Comparison of ENCODE assay signal across 13 cellular contexts in genomic region chr20:24984963-24985640, GRCh38. TPM values are rescaled to one million over a fixed set of nuclear protein-coding genes. Genes with fewer than 3 reads are reported as not detected.
A peak's percentile ranks its signal among the peaks of the same experiment; 100 is the strongest.
DNase-seq lines count a peak whose midpoint lies in the region; ATAC-seq and TF ChIP-seq lines count a peak whose summit lies in the region.
"Had no signal": no experiment of that assay in that cellular context is flagged by ENCODE, and none has a peak within 500 bp of the region (broad histone marks: within the 10 kb centered on the region; RNA-seq: fewer than 3 reads in every experiment).

No MANE protein-coding gene starts in this region.

- H3K36me3 Mint-ChIP-seq in CD4-positive, alpha-beta memory T cell = peaks cover 38 to 48% of the 10 kb centered on the region in 2 donors
- H3K36me3 Mint-ChIP-seq in nephron progenitor cell (ENCODE audit: low read depth) = peaks cover 41% of the 10 kb centered on the region

- peak overlapping the region in 2 of 8 donors; percentile 10 to 32 for H3K4me3 Mint-ChIP-seq in CD4-positive, alpha-beta memory T cell
- no peak overlapping the region for H3K4me3 Mint-ChIP-seq in nephron progenitor cell

- no peaks in the 10 kb centered on the region for H3K27me3 ChIP-seq in CD4-positive, alpha-beta memory T cell (ENCODE audit: insufficient read depth, low read length)

- H3K4me1 ChIP-seq in CD4-positive, alpha-beta memory T cell (ENCODE audit: insufficient read depth, low read length) = peaks cover 30% of the 10 kb centered on the region

- intact Hi-C loops in CD4-positive, alpha-beta memory T cell (cut with micrococcal nuclease) = no loop called here

- H3K27ac ChIP-seq in CD4-positive, alpha-beta memory T cell (ENCODE audit: low read depth, low read length) = no peak overlapping the region
- peak overlapping the region in 1 of 2 donors; percentile 33 for H3K27ac ChIP-seq in coronary artery

- H3K4me1 Mint-ChIP-seq in CD4-positive, alpha-beta memory T cell = peaks cover 39 to 87% (median 62%) of the 10 kb centered on the region in 4 donors
- H3K4me1 Mint-ChIP-seq in nephron progenitor cell = peaks cover 29% of the 10 kb centered on the region

- no peaks in the 10 kb centered on the region for H3K9me3 ChIP-seq in CD4-positive, alpha-beta memory T cell (ENCODE audit: control insufficient read depth in 1 of 2, low read length in 2 of 2)

- POLR2A ChIA-PET in CD4-positive, alpha-beta memory T cell (lab: Charles Lee; ENCODE audit: partially characterized antibody) = no interaction called here

- peak; percentile 65 to 86 for DNase-seq in AML-193 (lab: John Stamatoyannopoulos, UW)
- DNase-seq in CD4-positive, alpha-beta memory T cell = no peak
- DNase-seq in coronary artery (ENCODE audit: low spot score) = peak; percentile 41
- DNase-seq in nephron progenitor cell = no peak
- no peak for DNase-seq in UCSD-AML1 (lab: John Stamatoyannopoulos, UW; ENCODE audit: unreplicated experiment)
- no peak for DNase-seq in cerebellum (ENCODE audit: low spot score)
- no peak for DNase-seq in cortex of kidney (lab: John Stamatoyannopoulos, UW)
- DNase-seq: C1 segment of cervical spinal cord; stimulated activated CD4-positive, alpha-beta T cell treated with anti-CD3 and anti-CD28 coated beads, Interleukin-2, amount 100 ng/mL, for 24 hours had no signal

- no peak for ATAC-seq in GM18502 (IDR thresholded peaks at IDR 0.05; ENCODE audit: poor library complexity, unreplicated experiment)
- ATAC-seq: activated CD4-positive, CD25-positive, alpha-beta regulatory T cell treated with anti-CD3 and anti-CD28 coated beads, Interleukin-2, amount 50 U/mL, for 24 hours; esophagus mucosa had no signal

- H3K4me3 ChIP-seq in CD4-positive, alpha-beta memory T cell (ENCODE audit: low read length in 2 of 2) = no peak overlapping the region
- H3K4me3 ChIP-seq in coronary artery = no peak overlapping the region

- TF ChIP-seq CTCF in coronary artery (IDR thresholded peaks at IDR 0.05) (no peak), nephron progenitor cell (IDR thresholded peaks at IDR 0.05) (no peak)

- H3K27ac Mint-ChIP-seq in CD4-positive, alpha-beta memory T cell = peak overlapping the region in 6 of 7 donors; percentile 3 to 79 (median 58)
- H3K27ac Mint-ChIP-seq in nephron progenitor cell = peak overlapping the region; percentile 41

- peaks cover 26% of the 10 kb centered on the region for H3K36me3 ChIP-seq in CD4-positive, alpha-beta memory T cell (ENCODE audit: insufficient read depth, low read length)

- no peaks in the 10 kb centered on the region for H3K27me3 Mint-ChIP-seq in CD4-positive, alpha-beta memory T cell
- no peaks in the 10 kb centered on the region for H3K27me3 Mint-ChIP-seq in nephron progenitor cell (ENCODE audit: low read depth, poor library complexity)

- CTCF ChIA-PET in CD4-positive, alpha-beta memory T cell (lab: Charles Lee; ENCODE audit: partially characterized antibody) = interaction anchor here (1.3 to 1.5 kb wide), 2 partner anchors 9 to 79 kb away, joined by 3 to 4 read pairs; no protein-coding TSS in a partner anchor

- peaks cover 0 to 1% (median 0%) of the 10 kb centered on the region in 8 donors for H3K9me3 Mint-ChIP-seq in CD4-positive, alpha-beta memory T cell
- peaks cover 21% of the 10 kb centered on the region for H3K9me3 Mint-ChIP-seq in nephron progenitor cell

RNA-seq across cellular contexts. Expression of gene APMAP, which starts 7.4 kb away (rescaled TPM):
- total RNA-seq in CD4-positive, alpha-beta memory T cell = 10 to 100 TPM; 48.4 to 50.0 TPM
- 100 to 1,000 TPM in 1 of 2 donors, 10 to 100 TPM in 1; 70.7 to 130 TPM for polyA plus RNA-seq in CD4-positive, alpha-beta memory T cell
- 49.2 TPM for total RNA-seq in cerebellum

RNA-seq across cellular contexts. Expression of gene CST7, which starts 36.0 kb away (rescaled TPM):
- 10 to 100 TPM; 23.2 to 23.3 TPM for total RNA-seq in CD4-positive, alpha-beta memory T cell
- polyA plus RNA-seq in CD4-positive, alpha-beta memory T cell = 10 to 100 TPM; 57.7 to 62.8 TPM
- total RNA-seq in cerebellum = not detected
- total RNA-seq: pulmonary artery endothelial cell had no signal

Comparison
In these comparisons a context has a peak if more than half of its experiments do, and no peak if none do; other contexts are left out.
1. DNase-seq: peak in AML-193 (2 of 2) and coronary artery (single experiment); none in CD4-positive, alpha-beta memory T cell (0 of 5), nephron progenitor cell (single experiment), UCSD-AML1 (single experiment), cerebellum (single experiment) and cortex of kidney (single experiment).
2. RNA of gene CST7, which starts 36.0 kb away (total RNA-seq): 23.2 to 23.3 TPM in CD4-positive, alpha-beta memory T cell; not detected in cerebellum (single experiment); every median in the first group is over 10 times any median in the second.